Comparison of ENCODE assay signal across 24 cellular contexts in the genomic region with DNA sequence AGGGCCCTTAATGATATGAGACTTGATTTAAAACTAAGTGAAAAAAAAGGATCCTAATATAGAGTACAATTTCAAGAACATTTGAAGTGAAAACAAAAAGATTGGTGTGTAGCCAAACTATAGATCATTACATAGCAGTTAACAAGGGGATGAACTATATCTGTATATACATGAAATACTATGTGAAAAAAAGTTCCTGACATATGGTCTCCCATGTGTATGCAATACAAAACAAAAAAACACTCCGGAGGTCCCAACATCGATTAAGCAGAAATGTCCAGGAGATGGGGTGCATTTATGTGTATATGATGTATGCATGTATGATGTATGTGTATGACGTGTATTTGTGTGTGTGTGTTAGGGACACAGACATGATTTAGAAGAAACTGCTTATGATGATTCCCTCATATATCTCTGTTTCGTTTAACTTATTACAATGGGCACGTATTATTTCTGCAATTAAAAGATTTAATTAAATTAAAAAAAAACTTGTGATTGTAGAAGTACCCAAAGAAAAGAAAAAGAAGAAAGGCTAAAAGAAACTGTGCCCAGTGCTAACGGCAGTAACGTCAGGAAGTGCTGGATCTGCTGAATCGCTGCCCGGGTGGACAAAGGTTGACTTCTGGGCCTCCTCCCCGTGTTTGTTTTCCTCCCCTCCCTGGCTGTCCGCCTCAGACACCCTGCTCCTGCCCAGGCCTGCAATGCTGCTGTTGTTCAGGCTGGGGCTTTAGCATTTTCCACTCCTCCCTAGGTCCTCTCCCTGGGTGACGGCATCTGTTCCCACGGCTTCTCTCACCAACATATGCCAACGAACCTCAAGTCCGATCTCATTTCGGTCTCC. TPM values are rescaled to one million over a fixed set of nuclear protein-coding genes. Genes with fewer than 3 reads are reported as not detected.
DNase-seq lines count a peak whose midpoint lies in the region; ATAC-seq, FAIRE-seq and TF ChIP-seq lines count a peak whose summit lies in the region.
"Had no signal": no experiment of that assay in that cellular context is flagged by ENCODE, and none has a peak within 500 bp of the region (broad histone marks: within the 10 kb centered on the region; RNA-seq: fewer than 3 reads in every experiment).

No MANE protein-coding gene starts in this region.

- H3K4me1 ChIP-seq in cardiac muscle cell (ENCODE audit: low read depth), result peaks cover 37% of the 10 kb centered on the region
- no peaks in the 10 kb centered on the region for H3K4me1 ChIP-seq in right cardiac atrium (ENCODE audit: control insufficient read depth, insufficient read depth, low read length)
- H3K4me1 ChIP-seq in kidney (ENCODE audit: control insufficient read depth in 1 of 2, insufficient read depth in 1 of 2, low read depth in 1 of 2, low read length in 2 of 2), result no peaks in the 10 kb centered on the region
- H3K4me1 ChIP-seq: breast epithelium had no signal

- no peaks in the 10 kb centered on the region for H3K27me3 ChIP-seq in cardiac muscle cell
- no peaks in the 10 kb centered on the region for H3K27me3 ChIP-seq in right cardiac atrium (ENCODE audit: control insufficient read depth, insufficient read depth)
- peaks cover 0 to 3% (median 0%) of the 10 kb centered on the region in 45 donors for H3K27me3 ChIP-seq in dorsolateral prefrontal cortex
- H3K27me3 ChIP-seq: breast epithelium had no signal

- TF ChIP-seq CTCF in cardiac muscle cell (IDR thresholded peaks at IDR 0.05; ENCODE audit: low read depth, low read length) (no peak), kidney (IDR thresholded peaks at IDR 0.05; ENCODE audit: borderline replicate concordance, extremely low read depth, insufficient read depth) (no peak), neural crest cell (conservative IDR thresholded peaks at IDR 0.05) (no peak), dorsolateral prefrontal cortex (IDR thresholded peaks at IDR 0.05 in 54 of 56, conservative IDR thresholded peaks at IDR 0.05 in 2 of 56; ENCODE audit: low read depth in 1 of 56, partially characterized antibody in 56 of 56) (no peak)

- H3K27me3 Mint-ChIP-seq in neural crest cell (ENCODE audit: low read depth), result peaks cover 8% of the 10 kb centered on the region

- peaks cover 48% of the 10 kb centered on the region for H3K4me1 Mint-ChIP-seq in neural crest cell

- no peak overlapping the region for H3K4me3 Mint-ChIP-seq in neural crest cell

- FAIRE-seq in kidney (lab: Jason Lieb, UNC), result no peak
- FAIRE-seq: GM18507 had no signal

- H3K36me3 Mint-ChIP-seq in neural crest cell (ENCODE audit: low read depth), result no peaks in the 10 kb centered on the region

- ATAC-seq in right cardiac atrium (no peak), HG03571 (IDR thresholded peaks at IDR 0.05; ENCODE audit: unreplicated experiment) (no peak), GM21360 (IDR thresholded peaks at IDR 0.05; ENCODE audit: unreplicated experiment) (no peak)

- no peak for DNase-seq in cardiac muscle cell (ENCODE audit: low read depth in 1 of 2, low spot score in 1 of 2)
- DNase-seq in right cardiac atrium, result no peak
- peak; percentile 31 for DNase-seq in kidney
- DNase-seq in neural crest cell (ENCODE audit: low read depth, low spot score), result no peak
- DNase-seq in dorsolateral prefrontal cortex, result no peak
- DNase-seq in NCI-H1436 (lab: John Stamatoyannopoulos, UW), result no peak
- DNase-seq: activated CD8-positive, alpha-beta memory T cell treated with anti-CD3 and anti-CD28 coated beads, Interleukin-2, amount 50 U/mL, for 48 hours; activated gamma-delta T cell treated with Interleukin-2 at 50 U/mL for 16 hours; foreskin melanocyte; islet precursor cell; mesenchymal stem cell; NCI-H1694 treated with DMSO at 0.1 percent for 48 hours; NCI-H774; stimulated activated CD4-positive, alpha-beta T cell treated with anti-CD3 and anti-CD28 coated beads, Interleukin-4, amount 100 ng/mL, for 4 hours; WERI-Rb-1 had no signal

- H3K4me3 ChIP-seq in cardiac muscle cell (no peak overlapping the region), right cardiac atrium (ENCODE audit: low read length) (no peak overlapping the region), kidney (ENCODE audit: low read length in 2 of 2) (no peak overlapping the region), dorsolateral prefrontal cortex (no peak overlapping the region)
- H3K4me3 ChIP-seq: breast epithelium, spleen had no signal

- peak overlapping the region; percentile 70 for H3K27ac Mint-ChIP-seq in neural crest cell (ENCODE audit: unreplicated experiment)

- 87% methylated on average over 16 of the region's 16 CpGs for WGBS in right cardiac atrium

- H3K9me3 ChIP-seq in cardiac muscle cell (ENCODE audit: low read depth), result no peaks in the 10 kb centered on the region
- no peaks in the 10 kb centered on the region for H3K9me3 ChIP-seq in right cardiac atrium (ENCODE audit: control insufficient read depth, low read length)
- H3K9me3 ChIP-seq in kidney (ENCODE audit: control insufficient read depth in 1 of 2, low read length in 2 of 2), result no peaks in the 10 kb centered on the region
- H3K9me3 ChIP-seq: breast epithelium, spleen had no signal

- H3K9me3 Mint-ChIP-seq in neural crest cell, result no peaks in the 10 kb centered on the region

- H3K9ac ChIP-seq in kidney (ENCODE audit: low read length in 2 of 2), result no peak overlapping the region

- no peaks in the 10 kb centered on the region for H3K36me3 ChIP-seq in cardiac muscle cell
- H3K36me3 ChIP-seq in kidney (ENCODE audit: control insufficient read depth in 1 of 2, insufficient read depth in 2 of 2, low read length in 2 of 2), result no peaks in the 10 kb centered on the region
- H3K36me3 ChIP-seq: breast epithelium, spleen, WERI-Rb-1 had no signal

- intact Hi-C loops in right cardiac atrium (cut with DNase I), result no loop called here
- intact Hi-C loops in kidney (cut with DNase I), result no loop called here
- intact Hi-C loops in dorsolateral prefrontal cortex (cut with DNase I), result no loop called here

- H3K27ac ChIP-seq in cardiac muscle cell (peak overlapping the region; percentile 94), right cardiac atrium (ENCODE audit: low read length) (no peak overlapping the region), kidney (ENCODE audit: low read depth in 2 of 2, low read length in 2 of 2) (no peak overlapping the region), dorsolateral prefrontal cortex (no peak overlapping the region)
- H3K27ac ChIP-seq: spleen, WERI-Rb-1 had no signal

RNA-seq across cellular contexts. Expression of gene TBX4, which starts 36.9 kb away (rescaled TPM):
- total RNA-seq in cardiac muscle cell (1.6 and 1.9 TPM in 2 replicates), right cardiac atrium (not detected), kidney (not detected), neural crest cell (not detected in 2 replicates), dorsolateral prefrontal cortex (under 1 TPM in 1 of 120 experiments, not detected in 119; 0.35 TPM)
- polyA plus RNA-seq in cardiac muscle cell (0.54 and 2.6 TPM in 2 replicates), right cardiac atrium (0.11 TPM), kidney (ENCODE audit: insufficient read depth, low read depth, low replicate concordance) (not detected)
- total RNA-seq: pulmonary artery endothelial cell; SK-MEL-5; spleen; T-helper 2 cell treated with Interferon-gamma antibody and Interleukin-4, amounts not matched to agents 100 ng/mL and 5 ng/mL, for 36 hours had no signal
- polyA plus RNA-seq: neural cell, spleen had no signal
